ENCODE assay signal across 10 cellular contexts in genomic region chr2:167196461-167197252, GRCh38.
A peak's percentile ranks its signal among the peaks of the same experiment; 100 is the strongest.
DNase-seq lines count a peak whose midpoint lies in the region; ATAC-seq, FAIRE-seq and TF ChIP-seq lines count a peak whose summit lies in the region.
"Had no signal": no experiment of that assay in that cellular context is flagged by ENCODE, and none has a peak within 500 bp of the region (broad histone marks: within the 10 kb centered on the region; RNA-seq: fewer than 3 reads in every experiment).

No MANE protein-coding gene starts in this region.

- H3K4me3 ChIP-seq in endothelial cell of umbilical vein (replicated peaks in 1 of 3; ENCODE audit: insufficient read depth in 1 of 3, low read depth in 1 of 3, low read length in 3 of 3) (no peak overlapping the region), skeletal muscle satellite cell (ENCODE audit: low read length) (no peak overlapping the region)

- intact Hi-C loops in endothelial cell of umbilical vein (cut with micrococcal nuclease) = no loop called here

- H3K4me2 ChIP-seq in endothelial cell of umbilical vein (ENCODE audit: insufficient read depth, low read length) (no peak overlapping the region), skeletal muscle satellite cell (ENCODE audit: low read length) (peak overlapping the region; percentile 16)

- H3K9ac ChIP-seq in endothelial cell of umbilical vein (replicated peaks; ENCODE audit: extremely low read depth, insufficient read depth, low read length) (no peak overlapping the region), skeletal muscle satellite cell (ENCODE audit: low read depth, low read length) (no peak overlapping the region)

- DNase-seq in DMS 273 (lab: John Stamatoyannopoulos, UW; ENCODE audit: unreplicated experiment) (peak; percentile 66), DMS 273 treated with DMSO at 0.1 percent for 48 hours (lab: John Stamatoyannopoulos, UW) (no peak), NCI-H524 (lab: John Stamatoyannopoulos, UW) (peak; percentile 43 to 73), endothelial cell of umbilical vein (ENCODE audit: low read depth, low spot score) (peak; percentile 54)
- DNase-seq in stimulated activated CD4-positive, alpha-beta T cell treated with anti-CD3 and anti-CD28 coated beads, Interleukin-2, amount 100 ng/mL, for 48 hours = no peak
- DNase-seq in activated CD4-positive, alpha-beta T cell treated with anti-CD3 and anti-CD28 coated beads for 4 hours = no peak
- DNase-seq: anterior cingulate cortex had no signal

- H3K27ac ChIP-seq in endothelial cell of umbilical vein (ENCODE audit: insufficient read depth, low read depth, low read length) = no peak overlapping the region
- H3K27ac ChIP-seq: 22Rv1 had no signal

- H3K27me3 ChIP-seq in endothelial cell of umbilical vein (ENCODE audit: control insufficient read depth in 2 of 2, insufficient read depth in 2 of 2, low read length in 2 of 2) = no peaks in the 10 kb centered on the region
- no peaks in the 10 kb centered on the region for H3K27me3 ChIP-seq in skeletal muscle satellite cell (ENCODE audit: control insufficient read depth, insufficient read depth, low read length)

- H3K9me1 ChIP-seq in endothelial cell of umbilical vein (replicated peaks; ENCODE audit: control insufficient read depth, extremely low read depth, insufficient read depth, low read length) = no peaks in the 10 kb centered on the region

- no TSS peak for BruUV-seq in endothelial cell of umbilical vein (replicated peaks; lab: Mats Ljungman, UMichigan)

- no peaks in the 10 kb centered on the region for H3K36me3 ChIP-seq in endothelial cell of umbilical vein (ENCODE audit: control insufficient read depth in 2 of 2, extremely low read depth in 1 of 2, insufficient read depth in 2 of 2, low read length in 2 of 2)
- no peaks in the 10 kb centered on the region for H3K36me3 ChIP-seq in skeletal muscle satellite cell (ENCODE audit: insufficient read depth, low read length)

- no peaks in the 10 kb centered on the region for H3K4me1 ChIP-seq in endothelial cell of umbilical vein (ENCODE audit: control insufficient read depth, extremely low read depth, insufficient read depth, low read length)
- H3K4me1 ChIP-seq in skeletal muscle satellite cell (ENCODE audit: control insufficient read depth, insufficient read depth, low read length) = peaks cover 24% of the 10 kb centered on the region

- H3K79me2 ChIP-seq in endothelial cell of umbilical vein (ENCODE audit: control insufficient read depth, insufficient read depth, low read length) = no peaks in the 10 kb centered on the region

- H3K9me3 ChIP-seq in endothelial cell of umbilical vein (replicated peaks; ENCODE audit: control insufficient read depth, insufficient read depth, low read length) = no peaks in the 10 kb centered on the region
- no peaks in the 10 kb centered on the region for H3K9me3 ChIP-seq in skeletal muscle satellite cell (replicated peaks; ENCODE audit: low read length)

- FAIRE-seq in endothelial cell of umbilical vein (lab: Jason Lieb, UNC) = no peak

- dilution Hi-C loops in endothelial cell of umbilical vein (cut with MboI; ENCODE audit: extremely low pct_ligation_motif_present, low sequenced_read_pairs) = no loop called here

- H2AFZ ChIP-seq in endothelial cell of umbilical vein (ENCODE audit: low read depth, low read length) = no peak overlapping the region

- CTCF ChIA-PET in endothelial cell of umbilical vein (lab: Charles Lee) = no interaction called here

- POLR2A ChIA-PET in endothelial cell of umbilical vein (lab: Charles Lee) = no interaction called here

- ATAC-seq in HG02885 (IDR thresholded peaks at IDR 0.05; ENCODE audit: poor library complexity, unreplicated experiment) = no peak

- no peak for TF ChIP-seq POLR2A in endothelial cell of umbilical vein (IDR thresholded peaks at IDR 0.05; ENCODE audit: low read depth, low read length)

- TF ChIP-seq CTCF in endothelial cell of umbilical vein (IDR thresholded peaks at IDR 0.05; ENCODE audit: extremely low read depth in 1 of 2, insufficient read depth in 1 of 2, low read depth in 1 of 2, low read length in 2 of 2) = no peak

- no peaks in the 10 kb centered on the region for H4K20me1 ChIP-seq in endothelial cell of umbilical vein (replicated peaks; ENCODE audit: control insufficient read depth, extremely low read depth, insufficient read depth, low read length)

TF ChIP-seq in endothelial cell of umbilical vein, 7 proteins besides CTCF, POLR2A, EP300 and RAD21:
- no peak for TF ChIP-seq POLR2AphosphoS5 (IDR thresholded peaks at IDR 0.05; ENCODE audit: insufficient read depth, low read depth, low read length)
- TF ChIP-seq FOS (IDR thresholded peaks at IDR 0.05; ENCODE audit: borderline replicate concordance, insufficient read depth, low read length) = no peak
- TF ChIP-seq GATA2 (IDR thresholded peaks at IDR 0.05; ENCODE audit: insufficient read depth, insufficient read length, low read depth, low read length) = no peak
- TF ChIP-seq EZH2 (IDR thresholded peaks at IDR 0.05; ENCODE audit: borderline replicate concordance, low read depth, low read length, severe bottlenecking) = no peak
- no peak for TF ChIP-seq MAX (IDR thresholded peaks at IDR 0.05; ENCODE audit: insufficient read depth, insufficient read length)
- no peak for TF ChIP-seq MYC (IDR thresholded peaks at IDR 0.05; ENCODE audit: low read depth, low read length)
- no peak for TF ChIP-seq JUN (IDR thresholded peaks at IDR 0.05; ENCODE audit: borderline replicate concordance, insufficient read depth, insufficient read length, low read depth)

Comparison
In these comparisons a context has a peak if more than half of its experiments do, and no peak if none do; other contexts are left out.
1. DNase-seq: peak in DMS 273 (single experiment), NCI-H524 (2 of 2) and endothelial cell of umbilical vein (single experiment); none in DMS 273 treated with DMSO at 0.1 percent for 48 hours (single experiment), stimulated activated CD4-positive, alpha-beta T cell treated with anti-CD3 and anti-CD28 coated beads, Interleukin-2, amount 100 ng/mL, for 48 hours (0 of 2) and activated CD4-positive, alpha-beta T cell treated with anti-CD3 and anti-CD28 coated beads for 4 hours (0 of 2).